ENCODE assay signal across 12 cellular contexts in the genomic region with DNA sequence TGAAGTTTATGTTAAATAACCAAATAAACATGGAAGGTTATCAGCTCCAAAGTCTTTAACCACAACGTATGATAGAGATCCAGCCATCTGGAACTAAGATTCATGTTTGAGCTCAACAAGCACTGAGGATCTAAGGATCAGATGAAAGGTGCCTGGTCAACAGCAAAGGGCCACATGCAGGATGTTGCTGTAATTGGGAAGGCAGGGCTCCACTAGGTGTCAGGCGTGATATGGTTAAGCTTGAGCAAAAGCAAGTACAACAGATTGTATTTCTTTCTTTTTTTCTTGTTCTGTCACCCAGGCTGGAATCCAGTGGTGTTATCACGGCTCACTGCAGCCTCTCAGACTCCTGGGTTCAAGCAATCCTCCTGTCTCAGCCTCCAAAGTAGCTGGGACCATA. TPM values are rescaled to one million over a fixed set of nuclear protein-coding genes. Genes with fewer than 3 reads are reported as not detected.
DNase-seq lines count a peak whose midpoint lies in the region; ATAC-seq and TF ChIP-seq lines count a peak whose summit lies in the region.
"Had no signal": no experiment of that assay in that cellular context is flagged by ENCODE, and none has a peak within 500 bp of the region (broad histone marks: within the 10 kb centered on the region; RNA-seq: fewer than 3 reads in every experiment).

No MANE protein-coding gene starts in this region.

- BruUV-seq in Calu3 (replicated peaks; lab: Mats Ljungman, UMichigan): no TSS peak

- H3F3A ChIP-seq in GM23338 (replicated peaks; ENCODE audit: low read depth): no peaks in the 10 kb centered on the region

- H3K79me2 ChIP-seq in GM23338 (replicated peaks; ENCODE audit: insufficient read depth): peaks cover 96% of the 10 kb centered on the region

- ATAC-seq in GM23338 (no peak), GM19467 (IDR thresholded peaks at IDR 0.05; ENCODE audit: unreplicated experiment) (no peak)
- ATAC-seq in activated CD8-positive, alpha-beta T cell treated with anti-CD3 and anti-CD28 coated beads, Interleukin-2, amount 10 ng/mL, durations not matched to agents 7 days and 5 days: no peak
- ATAC-seq: gastrocnemius medialis had no signal

- H3K9me3 ChIP-seq in colonic mucosa: no peaks in the 10 kb centered on the region
- H3K9me3 ChIP-seq: gastrocnemius medialis had no signal

- no peaks in the 10 kb centered on the region for H3K4me1 Mint-ChIP-seq in Calu3 (ENCODE audit: low read depth, unreplicated experiment)
- no peaks in the 10 kb centered on the region for H3K4me1 Mint-ChIP-seq in GM23338
- peaks cover 6% of the 10 kb centered on the region for H3K4me1 Mint-ChIP-seq in activated CD8-positive, alpha-beta T cell treated with anti-CD3 and anti-CD28 coated beads, Interleukin-2, amount 10 ng/mL, durations not matched to agents 7 days and 5 days (ENCODE audit: low read depth)

- H3K36me3 ChIP-seq in GM23338 (ENCODE audit: insufficient read depth): peaks cover 18% of the 10 kb centered on the region
- H3K36me3 ChIP-seq in colonic mucosa: no peaks in the 10 kb centered on the region
- H3K36me3 ChIP-seq: gastrocnemius medialis had no signal

- no peak overlapping the region for H2AFZ ChIP-seq in GM23338

- POLR2A ChIA-PET in activated CD8-positive, alpha-beta T cell treated with anti-CD3 and anti-CD28 coated beads, Interleukin-2, amount 10 ng/mL, durations not matched to agents 7 days and 5 days (lab: Charles Lee): interaction anchor here (1.0 kb wide), 1 partner anchor 114 kb away, joined by 3 read pairs; no protein-coding TSS in a partner anchor
- POLR2A ChIA-PET in RWPE1 (lab: Yijun Ruan, JAX; ENCODE audit: low non-redundant PET): no interaction called here

- H4K20me1 ChIP-seq in GM23338 (replicated peaks; ENCODE audit: insufficient read depth): peaks cover 28% of the 10 kb centered on the region

- H3K4me3 ChIP-seq in GM23338: no peak overlapping the region
- H3K4me3 ChIP-seq in colonic mucosa: no peak overlapping the region
- H3K4me3 ChIP-seq: gastrocnemius medialis had no signal

- H3K27me3 ChIP-seq in GM23338 (ENCODE audit: insufficient read depth) (no peaks in the 10 kb centered on the region), colonic mucosa (no peaks in the 10 kb centered on the region)
- H3K27me3 ChIP-seq: gastrocnemius medialis had no signal

- H3K9ac ChIP-seq in colonic mucosa (ENCODE audit: low read depth in 2 of 2, low read length in 2 of 2): no peak overlapping the region

- H3K27me3 Mint-ChIP-seq in Calu3 (ENCODE audit: unreplicated experiment) (no peaks in the 10 kb centered on the region), GM23338 (ENCODE audit: insufficient read depth, low read depth, poor library complexity) (peaks cover 3% of the 10 kb centered on the region)
- H3K27me3 Mint-ChIP-seq in activated CD8-positive, alpha-beta T cell treated with anti-CD3 and anti-CD28 coated beads, Interleukin-2, amount 10 ng/mL, durations not matched to agents 7 days and 5 days (ENCODE audit: low read depth): no peaks in the 10 kb centered on the region
- H3K27me3 Mint-ChIP-seq: activated naive CD8-positive, alpha-beta T cell; stimulated activated naive CD8-positive, alpha-beta T cell treated with anti-CD3 and anti-CD28 coated beads, Interleukin-15, Interleukin-2, amounts not matched to agents 100 ng/mL and 50 ng/mL, for 24 hours had no signal

- H3K4me2 ChIP-seq in GM23338: no peak overlapping the region

- CTCF ChIA-PET in Calu3 (lab: Charles Lee) (no interaction called here), RWPE1 (lab: Yijun Ruan, JAX) (interaction anchor here (1.0 kb wide), 1 partner anchor 1229 kb away, joined by 3 read pairs; no protein-coding TSS in a partner anchor)
- CTCF ChIA-PET in activated CD8-positive, alpha-beta T cell treated with anti-CD3 and anti-CD28 coated beads, Interleukin-2, amount 10 ng/mL, durations not matched to agents 7 days and 5 days (lab: Charles Lee): interaction anchor here (1.3 to 1.5 kb wide), 3 partner anchors 8 to 166 kb away, joined by 3 to 8 read pairs (median 3); no protein-coding TSS in a partner anchor

- TF ChIP-seq CTCF in Calu3 (IDR thresholded peaks at IDR 0.05; ENCODE audit: unreplicated experiment) (no peak), GM23338 (conservative IDR thresholded peaks at IDR 0.05; ENCODE audit: low read depth in 2 of 2) (peak; percentile 9 to 27; a peak in 1 of 4 replicates), RWPE1 (conservative IDR thresholded peaks at IDR 0.05; ENCODE audit: low read depth) (no peak), colonic mucosa (IDR thresholded peaks at IDR 0.05) (no peak)

- H3K4me3 Mint-ChIP-seq in Calu3 (ENCODE audit: low read depth, unreplicated experiment): no peak overlapping the region
- no peak overlapping the region for H3K4me3 Mint-ChIP-seq in GM23338
- H3K4me3 Mint-ChIP-seq in activated CD8-positive, alpha-beta T cell treated with anti-CD3 and anti-CD28 coated beads, Interleukin-2, amount 10 ng/mL, durations not matched to agents 7 days and 5 days: no peak overlapping the region
- H3K4me3 Mint-ChIP-seq: activated naive CD8-positive, alpha-beta T cell; stimulated activated naive CD8-positive, alpha-beta T cell treated with anti-CD3 and anti-CD28 coated beads, Interleukin-15, Interleukin-2, amounts not matched to agents 100 ng/mL and 50 ng/mL, for 24 hours had no signal

- H3K27ac ChIP-seq in GM23338 (ENCODE audit: low read depth) (no peak overlapping the region), RWPE1 (no peak overlapping the region), colonic mucosa (no peak overlapping the region)
- H3K27ac ChIP-seq: gastrocnemius medialis had no signal

- H3K9me3 Mint-ChIP-seq in Calu3 (ENCODE audit: low read depth, unreplicated experiment): no peaks in the 10 kb centered on the region
- H3K9me3 Mint-ChIP-seq in GM23338: peaks cover 28% of the 10 kb centered on the region
- H3K9me3 Mint-ChIP-seq in activated CD8-positive, alpha-beta T cell treated with anti-CD3 and anti-CD28 coated beads, Interleukin-2, amount 10 ng/mL, durations not matched to agents 7 days and 5 days (ENCODE audit: insufficient read depth): no peaks in the 10 kb centered on the region
- H3K9me3 Mint-ChIP-seq: stimulated activated naive CD8-positive, alpha-beta T cell treated with anti-CD3 and anti-CD28 coated beads, Interleukin-15, Interleukin-2, amounts not matched to agents 100 ng/mL and 50 ng/mL, for 24 hours had no signal

- H3K4me1 ChIP-seq in GM23338 (ENCODE audit: insufficient read depth) (no peaks in the 10 kb centered on the region), colonic mucosa (peaks cover 6% of the 10 kb centered on the region)
- H3K4me1 ChIP-seq: gastrocnemius medialis had no signal

- no peaks in the 10 kb centered on the region for H3K36me3 Mint-ChIP-seq in Calu3 (ENCODE audit: insufficient read depth, unreplicated experiment)
- peaks cover 86% of the 10 kb centered on the region for H3K36me3 Mint-ChIP-seq in GM23338 (ENCODE audit: low read depth)
- no peaks in the 10 kb centered on the region for H3K36me3 Mint-ChIP-seq in activated CD8-positive, alpha-beta T cell treated with anti-CD3 and anti-CD28 coated beads, Interleukin-2, amount 10 ng/mL, durations not matched to agents 7 days and 5 days (ENCODE audit: low read depth)

- intact Hi-C loops in Calu3 (cut with micrococcal nuclease; ENCODE audit: unreplicated experiment): no loop called here
- intact Hi-C loops in colonic mucosa (cut with DNase I): no loop called here

- H3K27ac Mint-ChIP-seq in Calu3 (ENCODE audit: unreplicated experiment): no peak overlapping the region
- no peak overlapping the region for H3K27ac Mint-ChIP-seq in GM23338
- no peak overlapping the region for H3K27ac Mint-ChIP-seq in activated CD8-positive, alpha-beta T cell treated with anti-CD3 and anti-CD28 coated beads, Interleukin-2, amount 10 ng/mL, durations not matched to agents 7 days and 5 days
- H3K27ac Mint-ChIP-seq: activated naive CD8-positive, alpha-beta T cell; stimulated activated naive CD8-positive, alpha-beta T cell treated with anti-CD3 and anti-CD28 coated beads, Interleukin-15, Interleukin-2, amounts not matched to agents 100 ng/mL and 50 ng/mL, for 24 hours had no signal

- DNase-seq in Calu3: peak; percentile 10
- DNase-seq in GM23338 (ENCODE audit: low spot score): no peak
- peak; percentile 33 for DNase-seq in activated CD8-positive, alpha-beta T cell treated with anti-CD3 and anti-CD28 coated beads, Interleukin-2, amount 10 ng/mL, durations not matched to agents 7 days and 5 days
- DNase-seq in kidney glomerular epithelial cell (lab: John Stamatoyannopoulos, UW): peak; percentile 8
- DNase-seq in putamen (ENCODE audit: low spot score): no peak
- no peak for DNase-seq in RWPE1 (ENCODE audit: low spot score)
- DNase-seq in colonic mucosa: no peak
- DNase-seq: DMS79, gastrocnemius medialis had no signal

- no peaks in the 10 kb centered on the region for H3K9me2 ChIP-seq in GM23338 (ENCODE audit: insufficient read depth)

RNA-seq across cellular contexts. Expression of gene EBPL, which starts 12.0 kb away (rescaled TPM):
- 40.5 and 43.9 TPM in 2 replicates for total RNA-seq in Calu3 (2022)
- 231 and 260 TPM in 2 replicates for total RNA-seq in GM23338 (2014; rRNA removed; shearing (Covaris generic))
- 245 and 258 TPM in 2 replicates for polyA plus RNA-seq in GM23338 (2016; fragmentation: Nextera tagmentation; extraction: Ambion mirVana)
- total RNA-seq in activated CD8-positive, alpha-beta T cell treated with anti-CD3 and anti-CD28 coated beads, Interleukin-2, amount 10 ng/mL, durations not matched to agents 7 days and 5 days: 10 to 100 TPM; 19.8 to 25.0 TPM
- 10 to 100 TPM; 50.0 to 77.6 TPM for total RNA-seq in colonic mucosa

RNA-seq across cellular contexts. Expression of gene ARL11, which starts 50.9 kb away (rescaled TPM):
- not detected in 2 replicates for total RNA-seq in Calu3 (2022)
- total RNA-seq in GM23338 (2014; rRNA removed; shearing (Covaris generic)): 0.52 and 1.2 TPM in 2 replicates
- polyA plus RNA-seq in GM23338 (2016; fragmentation: Nextera tagmentation; extraction: Ambion mirVana): 0.32 and 0.61 TPM in 2 replicates
- 1 to 10 TPM; 1.9 TPM for total RNA-seq in activated CD8-positive, alpha-beta T cell treated with anti-CD3 and anti-CD28 coated beads, Interleukin-2, amount 10 ng/mL, durations not matched to agents 7 days and 5 days
- total RNA-seq in colonic mucosa: 1 to 10 TPM in 1 of 2 donors, under 1 TPM in 1; 0.84 to 2.3 TPM

Comparison
In these comparisons a context has a peak if more than half of its experiments do, and no peak if none do; other contexts are left out.
1. DNase-seq: peak in Calu3 (single experiment), activated CD8-positive, alpha-beta T cell treated with anti-CD3 and anti-CD28 coated beads, Interleukin-2, amount 10 ng/mL, durations not matched to agents 7 days and 5 days (single experiment) and kidney glomerular epithelial cell (single experiment); none in GM23338 (single experiment), putamen (single experiment), RWPE1 (single experiment) and colonic mucosa (single experiment).
2. CTCF ChIP-seq: peak in GM23338 (2 of 2); none in Calu3 (single experiment), RWPE1 (single experiment) and colonic mucosa (single experiment).